Comparison of ENCODE assay signal across 17 cellular contexts in genomic region chr9:88754452-88754851, GRCh38.
DNase-seq lines count a peak whose midpoint lies in the region; ATAC-seq and TF ChIP-seq lines count a peak whose summit lies in the region.
"Had no signal": no experiment of that assay in that cellular context is flagged by ENCODE, and none has a peak within 500 bp of the region (broad histone marks: within the 10 kb centered on the region; RNA-seq: fewer than 3 reads in every experiment).

No MANE protein-coding gene starts in this region.

- peaks cover 0 to 12% (median 0%) of the 10 kb centered on the region in 11 donors for H3K9me3 ChIP-seq in heart right ventricle
- no peaks in the 10 kb centered on the region for H3K9me3 ChIP-seq in right atrium auricular region
- H3K9me3 ChIP-seq in hepatocyte (ENCODE audit: low read depth): no peaks in the 10 kb centered on the region
- H3K9me3 ChIP-seq in trophoblast cell (ENCODE audit: insufficient read depth, low read depth, low read length): peaks cover 4% of the 10 kb centered on the region
- no peaks in the 10 kb centered on the region for H3K9me3 ChIP-seq in breast epithelium

- H3K4me2 ChIP-seq in hepatocyte (no peak overlapping the region), trophoblast cell (ENCODE audit: low read length) (no peak overlapping the region)

- no peak overlapping the region for H4K8ac ChIP-seq in trophoblast cell (ENCODE audit: low read depth, low read length)

- H3K79me2 ChIP-seq in hepatocyte (no peaks in the 10 kb centered on the region), trophoblast cell (ENCODE audit: control insufficient read depth, insufficient read depth, low read length, poor library complexity) (peaks cover 2% of the 10 kb centered on the region)

- H3K9me2 ChIP-seq in hepatocyte (replicated peaks; ENCODE audit: insufficient read depth): no peaks in the 10 kb centered on the region

- WGBS in heart right ventricle, 2 donors: 91% methylated on average over 13 of the region's 13 CpGs
- 88% methylated on average over 13 of the region's 13 CpGs for WGBS in hepatocyte (ENCODE audit: low lambda C conversion rate, missing lambda C conversion rate)
- no CpG with 5 or more reads among the region's 13 CpGs for WGBS in trophoblast cell (ENCODE audit: extremely low coverage, insufficient coverage, insufficient read length)

- no peak overlapping the region for H3K4ac ChIP-seq in trophoblast cell (ENCODE audit: low read depth, low read length)

- no peaks in the 10 kb centered on the region for H3K36me3 Mint-ChIP-seq in progenitor cell of endocrine pancreas (ENCODE audit: insufficient read depth)

- H4K20me1 ChIP-seq in hepatocyte (ENCODE audit: insufficient read depth, poor library complexity, severe bottlenecking): no peaks in the 10 kb centered on the region

- H3K4me3 Mint-ChIP-seq in progenitor cell of endocrine pancreas (ENCODE audit: low read depth): no peak overlapping the region
- H3K4me3 Mint-ChIP-seq: CD4-positive, alpha-beta T cell had no signal

- H4K12ac ChIP-seq in trophoblast cell (ENCODE audit: low read depth, low read length): no peak overlapping the region

- TF ChIP-seq POLR2A in breast epithelium (IDR thresholded peaks at IDR 0.05): no peak

- intact Hi-C loops in heart right ventricle (cut with DNase I) (no loop called here), breast epithelium (cut with DNase I; ENCODE audit: low total_unique reads) (no loop called here)

- H3K4me3 ChIP-seq in heart right ventricle (no peak overlapping the region), right atrium auricular region (no peak overlapping the region), hepatocyte (no peak overlapping the region), trophoblast cell (ENCODE audit: low read depth, low read length) (no peak overlapping the region), breast epithelium (no peak overlapping the region)

- peaks cover 17% of the 10 kb centered on the region for H3K79me1 ChIP-seq in trophoblast cell (ENCODE audit: low read length)

- H2AFZ ChIP-seq in hepatocyte (no peak overlapping the region), trophoblast cell (ENCODE audit: insufficient read depth, low read length, poor library complexity) (no peak overlapping the region)

- H2BK12ac ChIP-seq in trophoblast cell (ENCODE audit: low read length): peak overlapping the region; percentile 59

- ATAC-seq in heart right ventricle: peak in 4 of 8 donors; percentile 4 to 20 (median 11)

- H3K4me1 Mint-ChIP-seq in progenitor cell of endocrine pancreas (ENCODE audit: low read depth): no peaks in the 10 kb centered on the region

- H3K4me1 ChIP-seq in heart right ventricle (peaks cover 0 to 30% (median 14%) of the 10 kb centered on the region in 9 donors), right atrium auricular region (peaks cover 0 to 7% of the 10 kb centered on the region in 2 donors), hepatocyte (ENCODE audit: insufficient read depth) (peaks cover 8% of the 10 kb centered on the region), trophoblast cell (ENCODE audit: control insufficient read depth in 1 of 2, insufficient read depth in 2 of 2, low read length in 2 of 2) (peaks cover 14% of the 10 kb centered on the region in 2 experiments), breast epithelium (no peaks in the 10 kb centered on the region)

- no peak overlapping the region for H3K18ac ChIP-seq in trophoblast cell (ENCODE audit: low read length)

- TF ChIP-seq CTCF in heart right ventricle (IDR thresholded peaks at IDR 0.05) (no peak), right atrium auricular region (IDR thresholded peaks at IDR 0.05) (no peak), hepatocyte (IDR thresholded peaks at IDR 0.05; ENCODE audit: poor library complexity) (no peak), breast epithelium (IDR thresholded peaks at IDR 0.05) (no peak), progenitor cell of endocrine pancreas (IDR thresholded peaks at IDR 0.05; ENCODE audit: unreplicated experiment) (no peak)

- no peak overlapping the region for H2AK5ac ChIP-seq in trophoblast cell (ENCODE audit: low read length)

- H3K27ac ChIP-seq in heart right ventricle (peak overlapping the region in 8 of 10 donors; percentile 23 to 69 (median 53)), right atrium auricular region (no peak overlapping the region), hepatocyte (peak overlapping the region; percentile 8), trophoblast cell (ENCODE audit: low read depth, low read length) (no peak overlapping the region), breast epithelium (no peak overlapping the region)

- H3K23ac ChIP-seq in trophoblast cell (ENCODE audit: low read length): no peak overlapping the region

- H3K9me3 Mint-ChIP-seq in progenitor cell of endocrine pancreas (ENCODE audit: low read depth): no peaks in the 10 kb centered on the region
- H3K9me3 Mint-ChIP-seq: CD4-positive, alpha-beta T cell had no signal

- DNase-seq in heart right ventricle: no peak
- no peak for DNase-seq in right atrium auricular region (ENCODE audit: low spot score)
- DNase-seq in hepatocyte (ENCODE audit: low spot score): no peak
- DNase-seq in trophoblast cell: no peak
- no peak for DNase-seq in breast epithelium (ENCODE audit: low spot score in 2 of 2)
- DNase-seq in stimulated activated CD4-positive, alpha-beta T cell treated with anti-CD3 and anti-CD28 coated beads, Interleukin-4, amount 100 ng/mL, for 1 hour: no peak
- no peak for DNase-seq in progenitor cell of endocrine pancreas (ENCODE audit: low spot score, unreplicated experiment)
- DNase-seq: CD4-positive, alpha-beta T cell; COR-L47; DMS53; Karpas-422; NCI-H1092; NCI-H1417 treated with DMSO at 0.1 percent for 48 hours; NCI-H1694 treated with DMSO at 0.1 percent for 48 hours; NCI-H446; NCI-H524 treated with DMSO at 0.1 percent for 48 hours; NCI-H774 had no signal

- H2BK5ac ChIP-seq in trophoblast cell (ENCODE audit: low read depth, low read length, poor library complexity): no peak overlapping the region

- H3K27ac Mint-ChIP-seq in progenitor cell of endocrine pancreas: no peak overlapping the region
- H3K27ac Mint-ChIP-seq: CD4-positive, alpha-beta T cell had no signal

- no peaks in the 10 kb centered on the region for H3K27me3 Mint-ChIP-seq in progenitor cell of endocrine pancreas

- H4K91ac ChIP-seq in trophoblast cell (ENCODE audit: low read depth, low read length): no peak overlapping the region

- no peaks in the 10 kb centered on the region for H3K36me3 ChIP-seq in heart right ventricle
- no peaks in the 10 kb centered on the region for H3K36me3 ChIP-seq in right atrium auricular region
- no peaks in the 10 kb centered on the region for H3K36me3 ChIP-seq in hepatocyte (replicated peaks; ENCODE audit: insufficient read depth, low read depth)
- no peaks in the 10 kb centered on the region for H3K36me3 ChIP-seq in trophoblast cell (ENCODE audit: control insufficient read depth in 1 of 2, insufficient read depth in 2 of 2, low read length in 2 of 2)
- H3K36me3 ChIP-seq in breast epithelium: no peaks in the 10 kb centered on the region

- H3K27me3 ChIP-seq in heart right ventricle: no peaks in the 10 kb centered on the region
- no peaks in the 10 kb centered on the region for H3K27me3 ChIP-seq in right atrium auricular region
- no peaks in the 10 kb centered on the region for H3K27me3 ChIP-seq in hepatocyte
- H3K27me3 ChIP-seq in trophoblast cell (ENCODE audit: insufficient read depth, low read length): no peaks in the 10 kb centered on the region
- H3K27me3 ChIP-seq in breast epithelium: no peaks in the 10 kb centered on the region

- no peak overlapping the region for H3K14ac ChIP-seq in trophoblast cell (ENCODE audit: low read length)

- no peak overlapping the region for H3K9ac ChIP-seq in trophoblast cell (ENCODE audit: low read length)

- H2BK120ac ChIP-seq in trophoblast cell (ENCODE audit: insufficient read depth, low read length, poor library complexity): no peak overlapping the region

Comparison
In these comparisons a context has a peak if more than half of its experiments do, and no peak if none do; other contexts are left out.
1. H3K27ac ChIP-seq: peak in heart right ventricle (8 of 10) and hepatocyte (single experiment); none in right atrium auricular region (0 of 2), trophoblast cell (single experiment) and breast epithelium (0 of 2).